Comparison of ENCODE assay signal across 8 cellular contexts in genomic region chr19:51926784-51927741, GRCh38. TPM values are rescaled to one million over a fixed set of nuclear protein-coding genes. Genes with fewer than 3 reads are reported as not detected.
DNase-seq lines count a peak whose midpoint lies in the region; ATAC-seq and TF ChIP-seq lines count a peak whose summit lies in the region.

Gene ZNF613 (plus strand): TSS chr19:51927472. CDS start chr19:51936221, 8,749 bp downstream.

- H3K4me3 ChIP-seq in adrenal gland = peak within 1 kb of the TSS; percentile 51 to 96 (median 61)
- peak within 1 kb of the TSS; percentile 60 to 95 (median 84) for H3K4me3 ChIP-seq in heart left ventricle
- H3K4me3 ChIP-seq in trophoblast cell (ENCODE audit: low read depth, low read length) = peak within 1 kb of the TSS; percentile 84
- H3K4me3 ChIP-seq in transverse colon = peak within 1 kb of the TSS; percentile 79 to 90 (median 86)

- peak within 1 kb of the TSS; percentile 71 for H3K4me2 ChIP-seq in trophoblast cell (ENCODE audit: low read length)

- ATAC-seq in heart left ventricle = peak; percentile 97 to 99 (median 98)

- H3K4ac ChIP-seq in trophoblast cell (ENCODE audit: low read depth, low read length) = peak within 1 kb of the TSS; percentile 70

- TF ChIP-seq CTCF in HFFc6 (IDR thresholded peaks at IDR 0.05) = peak; percentile 63
- TF ChIP-seq CTCF in adrenal gland (IDR thresholded peaks at IDR 0.05) = peak in 3 of 6 experiments; percentile 3 to 28 (median 27)
- TF ChIP-seq CTCF in heart left ventricle (IDR thresholded peaks at IDR 0.05) = peak in 9 of 12 donors; percentile 12 to 50 (median 33)
- peak in 4 of 5 experiments; percentile 16 to 36 (median 19) for TF ChIP-seq CTCF in transverse colon (IDR thresholded peaks at IDR 0.05)

- WGBS in adrenal gland, 4 donors = 0% methylated on average over 32 to 52 of the region's 52 CpGs
- 0 to 1% (median 0%) methylated on average over 52 of the region's 52 CpGs for WGBS in heart left ventricle, 4 donors
- no CpG with 5 or more reads among the region's 52 CpGs for WGBS in trophoblast cell (ENCODE audit: extremely low coverage, insufficient coverage, insufficient read length)
- WGBS in transverse colon (ENCODE audit: low coverage in 1 of 2), 2 donors = 0 to 1% methylated on average over 10 to 51 of the region's 52 CpGs

- H3K27me3 ChIP-seq in adrenal gland = no peaks in the 10 kb centered on the region
- no peaks in the 10 kb centered on the region for H3K27me3 ChIP-seq in heart left ventricle
- H3K27me3 ChIP-seq in trophoblast cell (ENCODE audit: insufficient read depth, low read length) = no peaks in the 10 kb centered on the region
- no peaks in the 10 kb centered on the region for H3K27me3 ChIP-seq in transverse colon

- intact Hi-C loops in adrenal gland (cut with DNase I) = no loop called here
- intact Hi-C loops in heart left ventricle (cut with DNase I) = loop anchor here in 7 of 10 donors (2.0 to 5.0 kb wide), 6 partner anchors 22 to 122 kb away; partner anchors contain the start of genes ZNF350 (in 4 of the 7), ZNF649 (in 2 of the 7), ZNF432 (in 1 of the 7) and ZNF577 (in 1 of the 7)
- intact Hi-C loops in transverse colon (cut with DNase I; ENCODE audit: low total_unique reads) = no loop called here

- peak within 1 kb of the TSS; percentile 21 for H2BK120ac ChIP-seq in trophoblast cell (ENCODE audit: insufficient read depth, low read length, poor library complexity)

- H3K9me3 Mint-ChIP-seq in HFFc6 = peaks cover 55% of the 10 kb centered on the region

- peak within 1 kb of the TSS; percentile 90 for H2AFZ ChIP-seq in trophoblast cell (ENCODE audit: insufficient read depth, low read length, poor library complexity)

- H2BK5ac ChIP-seq in trophoblast cell (ENCODE audit: low read depth, low read length, poor library complexity) = peak within 1 kb of the TSS; percentile 64

- H3K18ac ChIP-seq in trophoblast cell (ENCODE audit: low read length) = peak within 1 kb of the TSS; percentile 81

- no peak for TF ChIP-seq EP300 in transverse colon (IDR thresholded peaks at IDR 0.05; ENCODE audit: low read depth)

- H3K4me1 ChIP-seq in adrenal gland (replicated peaks in 1 of 2) (peaks cover 6 to 7% of the 10 kb centered on the region in 2 donors), heart left ventricle (peaks cover 0 to 13% (median 8%) of the 10 kb centered on the region in 12 donors), trophoblast cell (ENCODE audit: control insufficient read depth in 1 of 2, insufficient read depth in 2 of 2, low read length in 2 of 2) (peaks cover 5 to 7% of the 10 kb centered on the region in 2 experiments), transverse colon (peaks cover 0 to 12% (median 6%) of the 10 kb centered on the region in 4 donors)

- peak within 1 kb of the TSS; percentile 97 for H3K4me3 Mint-ChIP-seq in HFFc6

- no peak within 1 kb of the TSS for H3K23ac ChIP-seq in trophoblast cell (ENCODE audit: low read length)

- peaks cover 54% of the 10 kb centered on the region for H3K36me3 Mint-ChIP-seq in HFFc6 (ENCODE audit: low read depth)

- in situ Hi-C loops in transverse colon (cut with MboI; ENCODE audit: low pct_ligation_motif_present in 1 of 4, low pct_unique_long_range_greater_than_20kb in 1 of 4, low sequenced_read_pairs in 3 of 4) = no loop called here

- H4K91ac ChIP-seq in trophoblast cell (ENCODE audit: low read depth, low read length) = peak within 1 kb of the TSS; percentile 56

- no peak within 1 kb of the TSS for H2BK12ac ChIP-seq in trophoblast cell (ENCODE audit: low read length)

- peaks cover 8% of the 10 kb centered on the region for H3K79me1 ChIP-seq in trophoblast cell (ENCODE audit: low read length)

- H3K27ac Mint-ChIP-seq in HFFc6 = peak within 1 kb of the TSS; percentile 79

- peak within 1 kb of the TSS in 4 of 5 donors; percentile 78 to 93 (median 86) for H3K27ac ChIP-seq in adrenal gland
- H3K27ac ChIP-seq in heart left ventricle = peak within 1 kb of the TSS; percentile 81 to 97 (median 88)
- peak within 1 kb of the TSS; percentile 70 for H3K27ac ChIP-seq in trophoblast cell (ENCODE audit: low read depth, low read length)
- H3K27ac ChIP-seq in transverse colon = peak within 1 kb of the TSS; percentile 85 to 89 (median 86)

- peaks cover 3% of the 10 kb centered on the region for H3K27me3 Mint-ChIP-seq in HFFc6 (ENCODE audit: insufficient read depth)

- H3K9me3 ChIP-seq in adrenal gland (replicated peaks in 1 of 3) = peaks cover 0 to 19% (median 0%) of the 10 kb centered on the region in 3 donors
- peaks cover 1 to 55% (median 17%) of the 10 kb centered on the region in 12 donors for H3K9me3 ChIP-seq in heart left ventricle
- H3K9me3 ChIP-seq in trophoblast cell (ENCODE audit: insufficient read depth, low read depth, low read length) = peaks cover 12% of the 10 kb centered on the region
- peaks cover 25 to 35% of the 10 kb centered on the region in 2 donors for H3K9me3 ChIP-seq in transverse colon

- H4K8ac ChIP-seq in trophoblast cell (ENCODE audit: low read depth, low read length) = peak within 1 kb of the TSS; percentile 89

- TF ChIP-seq POLR2A in adrenal gland (IDR thresholded peaks at IDR 0.05) (peak in 1 of 2 donors; percentile 31), heart left ventricle (IDR thresholded peaks at IDR 0.05) (no peak), transverse colon (IDR thresholded peaks at IDR 0.05) (no peak)

- H3K36me3 ChIP-seq in adrenal gland (replicated peaks in 1 of 2) (peaks cover 0 to 18% of the 10 kb centered on the region in 2 donors), heart left ventricle (peaks cover 0 to 29% (median 23%) of the 10 kb centered on the region in 9 donors), trophoblast cell (ENCODE audit: control insufficient read depth in 1 of 2, insufficient read depth in 2 of 2, low read length in 2 of 2) (peaks cover 4 to 7% of the 10 kb centered on the region in 2 experiments), transverse colon (peaks cover 0 to 28% (median 12%) of the 10 kb centered on the region in 4 donors)

- peak within 1 kb of the TSS; percentile 74 for H4K12ac ChIP-seq in trophoblast cell (ENCODE audit: low read depth, low read length)

- H3K14ac ChIP-seq in trophoblast cell (ENCODE audit: low read length) = peak within 1 kb of the TSS; percentile 62

- DNase-seq in GM04503 (ENCODE audit: low read depth) = peak; percentile 77
- DNase-seq in HFFc6 = peak; percentile 86
- peak; percentile 94 for DNase-seq in NCI-H1105 (lab: John Stamatoyannopoulos, UW)
- DNase-seq in SW 1271 (lab: John Stamatoyannopoulos, UW) = peak; percentile 44 to 88
- DNase-seq in adrenal gland = peak; percentile 90 to 95 (median 92)
- peak; percentile 89 to 93 (median 92) for DNase-seq in heart left ventricle
- DNase-seq in trophoblast cell = peak; percentile 77 to 95
- peak; percentile 91 for DNase-seq in transverse colon

- H3K9ac ChIP-seq in trophoblast cell (ENCODE audit: low read length) = peak within 1 kb of the TSS; percentile 91

- peaks cover 17% of the 10 kb centered on the region for H3K4me1 Mint-ChIP-seq in HFFc6 (ENCODE audit: low read depth)

- peak within 1 kb of the TSS; percentile 72 for H2AK5ac ChIP-seq in trophoblast cell (ENCODE audit: low read length)

- H3K79me2 ChIP-seq in trophoblast cell (ENCODE audit: control insufficient read depth, insufficient read depth, low read length, poor library complexity) = peaks cover 12% of the 10 kb centered on the region

RNA-seq across cellular contexts. Expression of gene ZNF613, which starts in this region (rescaled TPM):
- total RNA-seq in HFFc6 (2021; fragmentation: NEBNext Ultra II Directional; extraction: Animal tissue kit (Norgen Biotek cat#: 25700)) = 1 to 10 TPM; 2.7 to 5.4 (median 3.8) TPM
- total RNA-seq in adrenal gland (10 to 100 TPM in 1 of 8 donors, 1 to 10 TPM in 7; 4.1 to 14.1 (median 5.3) TPM), heart left ventricle (1 to 10 TPM; 3.1 to 6.8 (median 4.3) TPM), transverse colon (10 to 100 TPM in 2 of 4 donors, 1 to 10 TPM in 2; 6.0 to 62.8 (median 15.8) TPM)
- polyA plus RNA-seq in adrenal gland (1 to 10 TPM; 3.6 to 7.2 (median 4.9) TPM), heart left ventricle (1 to 10 TPM; 2.4 to 5.7 TPM)
- 3.6 and 3.8 TPM in 2 replicates for polyA plus RNA-seq in trophoblast cell (2013)

Comparison
In these comparisons a context has a peak if more than half of its experiments do, and no peak if none do; other contexts are left out.
1. Peak in every context shown above with its lines: DNase-seq, ATAC-seq, H3K4me3 ChIP-seq and H3K27ac ChIP-seq.
2. intact Hi-C loops: an anchor here in heart left ventricle (2.0 to 5.0 kb wide); none called in adrenal gland and transverse colon.